In genomic region chr6:136753624-136754023, GRCh38 we compare ENCODE assay signal across 11 cellular contexts. TPM values are rescaled to one million over a fixed set of nuclear protein-coding genes. Genes with fewer than 3 reads are reported as not detected.
DNase-seq lines count a peak whose midpoint lies in the region; ATAC-seq lines count a peak whose summit lies in the region.
"Had no signal": no experiment of that assay in that cellular context is flagged by ENCODE, and none has a peak within 500 bp of the region (broad histone marks: within the 10 kb centered on the region; RNA-seq: fewer than 3 reads in every experiment).

No MANE protein-coding gene starts in this region.

- H3K27ac ChIP-seq in naive thymus-derived CD4-positive, alpha-beta T cell (ENCODE audit: low read depth, low read length): peak overlapping the region; percentile 4
- H3K27ac ChIP-seq: GM23248 had no signal

- DNase-seq in activated CD4-positive, alpha-beta T cell treated with anti-CD3 and anti-CD28 coated beads for 24 hours (ENCODE audit: low read depth in 2 of 2): peak; percentile 22 to 26
- peak; percentile 37 for DNase-seq in activated T-helper 9 cell treated with anti-CD3 and anti-CD28 coated beads, Interleukin-2, amount 50 U/mL, for 16 hours (ENCODE audit: low read depth)
- DNase-seq in naive thymus-derived CD4-positive, alpha-beta T cell: peak; percentile 27 to 89 (median 82)
- DNase-seq in stimulated activated naive CD8-positive, alpha-beta T cell treated with anti-CD3 and anti-CD28 coated beads, Interleukin-15, amount 100 ng/mL, for 72 hours: peak; percentile 60 to 79
- DNase-seq in NCI-H748 (lab: John Stamatoyannopoulos, UW; ENCODE audit: unreplicated experiment): no peak
- DNase-seq in UCSD-AML1 (lab: John Stamatoyannopoulos, UW; ENCODE audit: unreplicated experiment): no peak
- no peak for DNase-seq in posterior cingulate gyrus
- DNase-seq: dermis blood vessel endothelial cell, GM23248, hypothalamus, NCI-H1417 had no signal

- no peaks in the 10 kb centered on the region for H3K36me3 ChIP-seq in naive thymus-derived CD4-positive, alpha-beta T cell (ENCODE audit: control insufficient read depth in 2 of 3, insufficient read depth in 3 of 3, low read length in 3 of 3)

- no peaks in the 10 kb centered on the region for H3K27me3 Mint-ChIP-seq in naive thymus-derived CD4-positive, alpha-beta T cell
- H3K27me3 Mint-ChIP-seq in stimulated activated naive CD8-positive, alpha-beta T cell treated with anti-CD3 and anti-CD28 coated beads, Interleukin-15, amount 100 ng/mL, for 72 hours: peaks cover 18% of the 10 kb centered on the region

- peaks cover 0 to 9% (median 8%) of the 10 kb centered on the region in 5 donors for H3K36me3 Mint-ChIP-seq in naive thymus-derived CD4-positive, alpha-beta T cell

- peak overlapping the region; percentile 79 to 98 (median 94) for H3K27ac Mint-ChIP-seq in naive thymus-derived CD4-positive, alpha-beta T cell
- peak overlapping the region in 1 of 2 donors; percentile 88 for H3K27ac Mint-ChIP-seq in stimulated activated naive CD8-positive, alpha-beta T cell treated with anti-CD3 and anti-CD28 coated beads, Interleukin-15, amount 100 ng/mL, for 72 hours

- peaks cover 0 to 4% (median 0%) of the 10 kb centered on the region in 11 donors for H3K9me3 Mint-ChIP-seq in naive thymus-derived CD4-positive, alpha-beta T cell
- H3K9me3 Mint-ChIP-seq in stimulated activated naive CD8-positive, alpha-beta T cell treated with anti-CD3 and anti-CD28 coated beads, Interleukin-15, amount 100 ng/mL, for 72 hours: no peaks in the 10 kb centered on the region

- intact Hi-C loops in naive thymus-derived CD4-positive, alpha-beta T cell (cut with micrococcal nuclease): loop anchor here (1.0 to 5.0 kb wide), 6 partner anchors 11 to 1354 kb away; partner anchors contain the start of genes MAP3K5 (in 1 of the 2) and PERP (in 1 of the 2)
- intact Hi-C loops in posterior cingulate gyrus (cut with DNase I): no loop called here

- peaks cover 56 to 80% (median 65%) of the 10 kb centered on the region in 7 donors for H3K4me1 Mint-ChIP-seq in naive thymus-derived CD4-positive, alpha-beta T cell
- H3K4me1 Mint-ChIP-seq in stimulated activated naive CD8-positive, alpha-beta T cell treated with anti-CD3 and anti-CD28 coated beads, Interleukin-15, amount 100 ng/mL, for 72 hours: peaks cover 80% of the 10 kb centered on the region

- H3K4me3 Mint-ChIP-seq in naive thymus-derived CD4-positive, alpha-beta T cell: peak overlapping the region; percentile 18 to 82 (median 64)
- H3K4me3 Mint-ChIP-seq in stimulated activated naive CD8-positive, alpha-beta T cell treated with anti-CD3 and anti-CD28 coated beads, Interleukin-15, amount 100 ng/mL, for 72 hours: peak overlapping the region; percentile 48 to 83

- H3K9me3 ChIP-seq in naive thymus-derived CD4-positive, alpha-beta T cell (ENCODE audit: control insufficient read depth in 2 of 3, low read length in 3 of 3): no peaks in the 10 kb centered on the region

- no peak overlapping the region for H3K4me3 ChIP-seq in naive thymus-derived CD4-positive, alpha-beta T cell (ENCODE audit: low read length)
- H3K4me3 ChIP-seq: GM23248 had no signal

- peaks cover 36 to 51% of the 10 kb centered on the region in 2 donors for H3K4me1 ChIP-seq in naive thymus-derived CD4-positive, alpha-beta T cell (ENCODE audit: control insufficient read depth in 2 of 2, insufficient read depth in 2 of 2, low read length in 2 of 2)

- POLR2A ChIA-PET in naive thymus-derived CD4-positive, alpha-beta T cell (lab: Charles Lee): interaction anchor here (0.6 to 6.1 kb wide), 5 partner anchors 10 to 61 kb away, joined by 3 to 33 read pairs (median 10); partner anchors contain the start of gene MAP3K5

- peak; percentile 93 for ATAC-seq in naive thymus-derived CD4-positive, alpha-beta T cell
- ATAC-seq in stimulated activated naive CD8-positive, alpha-beta T cell treated with anti-CD3 and anti-CD28 coated beads, Interleukin-15, amount 100 ng/mL, for 72 hours: peak; percentile 95

- no peaks in the 10 kb centered on the region for H3K27me3 ChIP-seq in naive thymus-derived CD4-positive, alpha-beta T cell (ENCODE audit: control insufficient read depth in 2 of 2, insufficient read depth in 2 of 2, low read length in 2 of 2)

- CTCF ChIA-PET in naive thymus-derived CD4-positive, alpha-beta T cell (lab: Charles Lee): interaction anchor here (1.4 to 3.1 kb wide), 2 partner anchors 14 to 39 kb away, joined by 4 to 16 read pairs; partner anchors contain the start of gene MAP3K5

RNA-seq across cellular contexts. Expression of gene MAP3K5, which starts 38.7 kb away (rescaled TPM):
- total RNA-seq in naive thymus-derived CD4-positive, alpha-beta T cell: 10 to 100 TPM; 12.9 to 32.5 (median 14.0) TPM
- polyA plus RNA-seq in naive thymus-derived CD4-positive, alpha-beta T cell: 1 to 10 TPM; 2.6 to 3.6 TPM

Comparison
In these comparisons a context has a peak if more than half of its experiments do, and no peak if none do; other contexts are left out.
1. DNase-seq: peak in activated CD4-positive, alpha-beta T cell treated with anti-CD3 and anti-CD28 coated beads for 24 hours (2 of 2), activated T-helper 9 cell treated with anti-CD3 and anti-CD28 coated beads, Interleukin-2, amount 50 U/mL, for 16 hours (single experiment), naive thymus-derived CD4-positive, alpha-beta T cell (9 of 9) and stimulated activated naive CD8-positive, alpha-beta T cell treated with anti-CD3 and anti-CD28 coated beads, Interleukin-15, amount 100 ng/mL, for 72 hours (2 of 2); none in NCI-H748 (single experiment), UCSD-AML1 (single experiment) and posterior cingulate gyrus (0 of 10).